Comparison of ENCODE assay signal across 9 cellular contexts in the genomic region with DNA sequence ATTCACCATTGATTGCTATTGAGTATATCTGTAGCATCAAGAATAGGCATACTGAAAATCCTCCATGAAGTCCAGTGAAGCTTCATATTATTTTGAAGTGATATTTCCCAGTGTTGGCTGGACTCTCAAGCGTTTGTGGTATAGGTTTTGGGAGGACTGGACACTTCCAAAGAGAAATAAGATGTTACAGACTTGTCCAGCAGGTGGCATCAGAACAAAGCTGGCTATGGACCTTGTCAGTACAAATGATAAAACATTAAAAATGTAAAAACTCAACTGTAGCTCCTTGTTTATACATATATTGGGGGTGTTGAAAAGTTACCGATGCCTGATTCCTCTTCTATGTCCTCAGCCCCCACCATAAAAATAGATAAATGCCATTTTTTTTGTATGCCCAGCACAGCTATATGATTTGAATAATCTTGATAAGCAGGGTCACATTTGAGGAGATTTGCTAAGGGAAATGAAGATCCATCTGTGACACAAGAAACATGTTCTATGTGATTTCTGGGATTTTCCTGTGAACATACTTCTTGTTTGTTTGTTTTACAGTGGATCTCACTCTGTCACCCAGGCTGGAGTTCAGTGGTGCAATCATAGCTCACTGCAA. TPM values are rescaled to one million over a fixed set of nuclear protein-coding genes. Genes with fewer than 3 reads are reported as not detected.
DNase-seq lines count a peak whose midpoint lies in the region; ATAC-seq and TF ChIP-seq lines count a peak whose summit lies in the region.
"Had no signal": no experiment of that assay in that cellular context is flagged by ENCODE, and none has a peak within 500 bp of the region (broad histone marks: within the 10 kb centered on the region; RNA-seq: fewer than 3 reads in every experiment).

No MANE protein-coding gene starts in this region.

- H2AFZ ChIP-seq in GM23338 (no peak overlapping the region), mesenchymal stem cell (ENCODE audit: low read depth, low read length) (no peak overlapping the region)

- H2BK5ac ChIP-seq in mesenchymal stem cell (ENCODE audit: low read depth, low read length, poor library complexity, severe bottlenecking), result no peak overlapping the region

- no peaks in the 10 kb centered on the region for H3K27me3 ChIP-seq in GM23338 (ENCODE audit: insufficient read depth)
- no peaks in the 10 kb centered on the region for H3K27me3 ChIP-seq in mesenchymal stem cell (ENCODE audit: control insufficient read depth in 1 of 2, insufficient read depth in 1 of 2, low read length in 2 of 2)
- H3K27me3 ChIP-seq: BLaER1 treated with 17β-estradiol and CSF1 and Interleukin-3, amounts not matched to agents 10 nM and 100 nM had no signal

- peaks cover 12% of the 10 kb centered on the region for H3K4me1 Mint-ChIP-seq in GM23338
- no peaks in the 10 kb centered on the region for H3K4me1 Mint-ChIP-seq in T-helper 2 cell treated with Interferon-gamma antibody and Interleukin-4, amounts not matched to agents 5 μg/mL and 100 μg/mL, for 36 hours (ENCODE audit: low read depth)

- peaks cover 2% of the 10 kb centered on the region for H3K79me1 ChIP-seq in mesenchymal stem cell (replicated peaks; ENCODE audit: low read length, poor library complexity, severe bottlenecking)

- H4K91ac ChIP-seq in mesenchymal stem cell (ENCODE audit: low read length), result no peak overlapping the region

- no peak overlapping the region for H3K27ac ChIP-seq in GM23338 (ENCODE audit: low read depth)
- H3K27ac ChIP-seq in coronary artery, result no peak overlapping the region
- H3K27ac ChIP-seq in mesenchymal stem cell (ENCODE audit: low read length, poor library complexity, severe bottlenecking), result no peak overlapping the region
- H3K27ac ChIP-seq: BLaER1 treated with 17β-estradiol and CSF1 and Interleukin-3, amounts not matched to agents 10 nM and 100 nM had no signal

- no peak overlapping the region for H3K4ac ChIP-seq in mesenchymal stem cell (ENCODE audit: low read depth in 1 of 2, low read length in 2 of 2)

- H3K9me3 ChIP-seq in mesenchymal stem cell (ENCODE audit: control insufficient read depth, low read length), result no peaks in the 10 kb centered on the region
- H3K9me3 ChIP-seq: BLaER1 treated with 17β-estradiol and CSF1 and Interleukin-3, amounts not matched to agents 10 nM and 100 nM had no signal

- H2BK120ac ChIP-seq in mesenchymal stem cell (ENCODE audit: low read depth, low read length), result no peak overlapping the region

- H3K9me2 ChIP-seq in GM23338 (ENCODE audit: insufficient read depth), result no peaks in the 10 kb centered on the region

- H2AK5ac ChIP-seq in mesenchymal stem cell (ENCODE audit: low read length, severe bottlenecking), result no peak overlapping the region

- H4K8ac ChIP-seq in mesenchymal stem cell (ENCODE audit: low read length), result no peak overlapping the region

- 50% methylated on average over 1 of the region's 2 CpGs for WGBS in mesenchymal stem cell

- no peaks in the 10 kb centered on the region for H3K9me3 Mint-ChIP-seq in GM23338
- H3K9me3 Mint-ChIP-seq in T-helper 2 cell treated with Interferon-gamma antibody and Interleukin-4, amounts not matched to agents 5 μg/mL and 100 μg/mL, for 36 hours, result no peaks in the 10 kb centered on the region

- no peak overlapping the region for H3K4me2 ChIP-seq in GM23338
- H3K4me2 ChIP-seq in mesenchymal stem cell (ENCODE audit: low read length, poor library complexity, severe bottlenecking), result no peak overlapping the region
- H3K4me2 ChIP-seq: BLaER1 treated with 17β-estradiol and CSF1 and Interleukin-3, amounts not matched to agents 10 nM and 100 nM had no signal

- no peaks in the 10 kb centered on the region for H4K20me1 ChIP-seq in GM23338 (replicated peaks; ENCODE audit: insufficient read depth)

- H3K23ac ChIP-seq in mesenchymal stem cell (ENCODE audit: low read length in 2 of 2), result no peak overlapping the region

- H3K27me3 Mint-ChIP-seq in GM23338 (ENCODE audit: insufficient read depth, low read depth, poor library complexity), result peaks cover 9% of the 10 kb centered on the region
- peaks cover 8% of the 10 kb centered on the region for H3K27me3 Mint-ChIP-seq in T-helper 2 cell treated with Interferon-gamma antibody and Interleukin-4, amounts not matched to agents 5 μg/mL and 100 μg/mL, for 36 hours (ENCODE audit: low read depth)

- no peak overlapping the region for H3K4me3 ChIP-seq in GM23338
- no peak overlapping the region for H3K4me3 ChIP-seq in coronary artery
- no peak overlapping the region for H3K4me3 ChIP-seq in mesenchymal stem cell (ENCODE audit: insufficient read depth in 1 of 2, low read depth in 1 of 2, low read length in 2 of 2)
- H3K4me3 ChIP-seq: BLaER1 treated with 17β-estradiol and CSF1 and Interleukin-3, amounts not matched to agents 10 nM and 100 nM had no signal

- no peak overlapping the region for H3K4me3 Mint-ChIP-seq in GM23338
- no peak overlapping the region for H3K4me3 Mint-ChIP-seq in T-helper 2 cell treated with Interferon-gamma antibody and Interleukin-4, amounts not matched to agents 5 μg/mL and 100 μg/mL, for 36 hours

- no peaks in the 10 kb centered on the region for H3F3A ChIP-seq in GM23338 (replicated peaks; ENCODE audit: low read depth)

- H3K14ac ChIP-seq in mesenchymal stem cell (ENCODE audit: low read length in 2 of 2), result no peak overlapping the region

- H2BK12ac ChIP-seq in mesenchymal stem cell (ENCODE audit: low read length in 2 of 2), result no peak overlapping the region

- peak; percentile 51 for DNase-seq in DMS79 treated with DMSO at 0.1 percent for 48 hours (lab: John Stamatoyannopoulos, UW)
- DNase-seq in DMS79 (lab: John Stamatoyannopoulos, UW), result no peak
- DNase-seq in GM23338 (ENCODE audit: low spot score), result peak; percentile 67
- peak; percentile 68 for DNase-seq in OCI-M1 (lab: John Stamatoyannopoulos, UW)
- no peak for DNase-seq in coronary artery (ENCODE audit: low spot score)
- peak; percentile 64 for DNase-seq in mesenchymal stem cell
- no peak for DNase-seq in T-helper 2 cell treated with Interferon-gamma antibody and Interleukin-4, amounts not matched to agents 5 μg/mL and 100 μg/mL, for 36 hours (ENCODE audit: low spot score)

- peak; percentile 78 to 83 for TF ChIP-seq CTCF in GM23338 (conservative IDR thresholded peaks at IDR 0.05; ENCODE audit: low read depth in 2 of 2)
- TF ChIP-seq CTCF in coronary artery (IDR thresholded peaks at IDR 0.05), result peak; percentile 42

- H3K4me1 ChIP-seq in GM23338 (ENCODE audit: insufficient read depth) (no peaks in the 10 kb centered on the region), mesenchymal stem cell (ENCODE audit: control insufficient read depth, insufficient read depth, low read depth, low read length) (no peaks in the 10 kb centered on the region)
- H3K4me1 ChIP-seq: BLaER1 treated with 17β-estradiol and CSF1 and Interleukin-3, amounts not matched to agents 10 nM and 100 nM had no signal

- H3K27ac Mint-ChIP-seq in GM23338, result no peak overlapping the region
- no peak overlapping the region for H3K27ac Mint-ChIP-seq in T-helper 2 cell treated with Interferon-gamma antibody and Interleukin-4, amounts not matched to agents 5 μg/mL and 100 μg/mL, for 36 hours

- no peaks in the 10 kb centered on the region for H3K79me2 ChIP-seq in GM23338 (replicated peaks; ENCODE audit: insufficient read depth)

- ATAC-seq in GM23338, result peak; percentile 42
- no peak for ATAC-seq in HG02938 (IDR thresholded peaks at IDR 0.05; ENCODE audit: unreplicated experiment)

- H3K9ac ChIP-seq in mesenchymal stem cell (ENCODE audit: low read length), result no peak overlapping the region

- H3K18ac ChIP-seq in mesenchymal stem cell (ENCODE audit: low read depth in 1 of 2, low read length in 2 of 2), result no peak overlapping the region

- no peak overlapping the region for H2BK15ac ChIP-seq in mesenchymal stem cell (ENCODE audit: low read depth, poor library complexity, severe bottlenecking)

- no peaks in the 10 kb centered on the region for H3K36me3 ChIP-seq in GM23338 (ENCODE audit: insufficient read depth)
- H3K36me3 ChIP-seq in mesenchymal stem cell (ENCODE audit: control insufficient read depth in 1 of 2, insufficient read depth in 2 of 2, low read depth in 1 of 2, low read length in 2 of 2), result peaks cover 0 to 7% of the 10 kb centered on the region in 2 experiments
- H3K36me3 ChIP-seq: BLaER1 treated with 17β-estradiol and CSF1 and Interleukin-3, amounts not matched to agents 10 nM and 100 nM had no signal

- H3K36me3 Mint-ChIP-seq in GM23338 (ENCODE audit: low read depth), result no peaks in the 10 kb centered on the region
- no peaks in the 10 kb centered on the region for H3K36me3 Mint-ChIP-seq in T-helper 2 cell treated with Interferon-gamma antibody and Interleukin-4, amounts not matched to agents 5 μg/mL and 100 μg/mL, for 36 hours (ENCODE audit: low read depth)

RNA-seq across cellular contexts. Expression of gene GOLGA6B, which starts 54.5 kb away (rescaled TPM):
- total RNA-seq in GM23338 (2014; rRNA removed; shearing (Covaris generic)), result not detected in 2 replicates
- polyA plus RNA-seq in GM23338 (2016; fragmentation: Nextera tagmentation; extraction: Ambion mirVana), result 0.65 TPM in 1 of 2 replicates, not detected in the other
- not detected for polyA plus RNA-seq in mesenchymal stem cell (2013, experiment 1 of 2)
- polyA plus RNA-seq in mesenchymal stem cell (2013, experiment 2 of 2), result not detected

Comparison
In these comparisons a context has a peak if more than half of its experiments do, and no peak if none do; other contexts are left out.
1. DNase-seq: peak in DMS79 treated with DMSO at 0.1 percent for 48 hours (single experiment), GM23338 (single experiment), OCI-M1 (single experiment) and mesenchymal stem cell (single experiment); none in DMS79 (single experiment), coronary artery (single experiment) and T-helper 2 cell treated with Interferon-gamma antibody and Interleukin-4, amounts not matched to agents 5 μg/mL and 100 μg/mL, for 36 hours (single experiment).